8 cellular contexts compared by ENCODE assay signal in the genomic region with DNA sequence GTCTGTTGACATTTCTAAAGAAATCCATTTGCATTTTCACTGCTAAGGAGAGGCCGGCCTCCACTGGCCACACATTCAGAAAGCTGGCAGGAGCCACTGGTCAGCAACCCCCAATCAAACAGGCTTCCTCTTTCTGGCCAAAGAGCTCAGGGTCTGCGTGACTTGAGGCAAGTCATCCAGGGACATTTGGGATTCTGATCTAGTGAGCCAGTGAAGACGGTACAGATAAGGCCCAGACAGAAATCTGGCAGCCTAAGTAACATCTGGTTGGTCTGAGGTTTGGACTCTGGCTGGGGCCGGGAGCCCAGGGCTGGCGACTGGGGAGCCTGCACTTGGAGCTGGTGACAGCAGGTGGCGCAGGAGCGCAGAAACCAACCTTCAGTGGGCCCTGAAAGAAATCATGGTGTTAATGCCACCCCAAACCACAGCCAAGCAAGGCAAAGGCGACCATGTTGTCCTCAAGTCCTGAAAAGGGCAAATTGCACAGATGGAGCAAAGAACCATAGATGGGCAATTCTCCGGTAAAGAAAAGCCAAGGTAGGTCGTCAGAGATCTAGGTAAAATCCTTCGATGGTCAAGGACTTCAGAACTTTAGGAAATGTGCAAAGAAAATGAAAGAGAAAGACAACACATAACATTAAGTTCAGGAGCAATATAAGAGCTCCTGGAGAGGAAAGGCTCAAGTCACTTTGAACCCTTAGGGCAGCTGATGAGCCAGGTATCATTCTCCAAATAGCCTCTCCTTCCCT.
DNase-seq lines count a peak whose midpoint lies in the region; ATAC-seq and TF ChIP-seq lines count a peak whose summit lies in the region.

No MANE protein-coding gene starts in this region.

- H3K9me3 Mint-ChIP-seq in WTC11 (no peaks in the 10 kb centered on the region), natural killer cell (no peaks in the 10 kb centered on the region)

- H3K27me3 ChIP-seq in GM23248 (replicated peaks; ENCODE audit: insufficient read depth) (no peaks in the 10 kb centered on the region), Loucy (ENCODE audit: insufficient read depth, low read length, poor library complexity, severe bottlenecking) (no peaks in the 10 kb centered on the region), uterus (no peaks in the 10 kb centered on the region)

- H3K27ac ChIP-seq in GM23248 (peak overlapping the region; percentile 88), uterus (peak overlapping the region; percentile 30 to 58)

- H4K20me1 ChIP-seq in GM23248 (ENCODE audit: insufficient read depth) (no peaks in the 10 kb centered on the region), Loucy (ENCODE audit: insufficient read depth, low read length, poor library complexity, severe bottlenecking) (no peaks in the 10 kb centered on the region)

- H3K9me3 ChIP-seq in GM23248 (ENCODE audit: low read depth) (no peaks in the 10 kb centered on the region), Loucy (ENCODE audit: insufficient read depth, low read depth, low read length) (no peaks in the 10 kb centered on the region), uterus (no peaks in the 10 kb centered on the region)

- H3K79me2 ChIP-seq in GM23248 (ENCODE audit: insufficient read depth) = peaks cover 31% of the 10 kb centered on the region
- no peaks in the 10 kb centered on the region for H3K79me2 ChIP-seq in Loucy (ENCODE audit: insufficient read depth, low read length)

- H3K4me3 ChIP-seq in GM23248 (no peak overlapping the region), Loucy (ENCODE audit: low read length, poor library complexity, severe bottlenecking) (no peak overlapping the region), fibroblast of mammary gland (ENCODE audit: control insufficient read depth, low read depth, low read length) (no peak overlapping the region), uterus (no peak overlapping the region)

- 21 to 22% methylated on average over 11 of the region's 11 CpGs for WGBS in GM23248 (ENCODE audit: low coverage in 1 of 2, low lambda C conversion rate in 2 of 2, missing lambda C conversion rate in 2 of 2), 2 experiments

- no peak overlapping the region for H2AFZ ChIP-seq in GM23248
- H2AFZ ChIP-seq in Loucy (ENCODE audit: low read length) = peak overlapping the region; percentile 62; the same call in 1 of the 2 replicates

- H3K4me3 Mint-ChIP-seq in WTC11 = no peak overlapping the region
- H3K4me3 Mint-ChIP-seq in natural killer cell = no peak overlapping the region

- POLR2A ChIA-PET in WTC11 (lab: Charles Lee) = no interaction called here

- intact Hi-C loops in natural killer cell (cut with micrococcal nuclease) = loop anchor here (5.0 kb wide), 1 partner anchor 292 kb away; no protein-coding TSS in a partner anchor
- intact Hi-C loops in uterus (cut with DNase I; ENCODE audit: low total_unique reads) = loop anchor here (10.0 kb wide), 1 partner anchor 289 kb away; no protein-coding TSS in a partner anchor

- H3K27ac Mint-ChIP-seq in WTC11 = no peak overlapping the region
- H3K27ac Mint-ChIP-seq in natural killer cell = no peak overlapping the region

- H3K4me1 ChIP-seq in GM23248 (ENCODE audit: insufficient read depth) (peaks cover 43% of the 10 kb centered on the region), Loucy (ENCODE audit: insufficient read depth, low read length, poor library complexity, severe bottlenecking) (no peaks in the 10 kb centered on the region), uterus (no peaks in the 10 kb centered on the region)

- H3K4me2 ChIP-seq in GM23248 (ENCODE audit: unreplicated experiment) (peak overlapping the region; percentile 33), Loucy (ENCODE audit: low read depth, low read length, poor library complexity, severe bottlenecking) (peak overlapping the region; percentile 16)

- H3K9ac ChIP-seq in GM23248 (peak overlapping the region; percentile 63), Loucy (ENCODE audit: low read depth, low read length, poor library complexity, severe bottlenecking) (no peak overlapping the region)

- CTCF ChIA-PET in WTC11 (lab: Charles Lee) = interaction anchor here (0.5 to 3.6 kb wide), 18 partner anchors 8 to 887 kb away, joined by 3 to 32 read pairs (median 5); no protein-coding TSS in a partner anchor

- no peak for TF ChIP-seq POLR2A in uterus (IDR thresholded peaks at IDR 0.05)

- peaks cover 38% of the 10 kb centered on the region for H3K4me1 Mint-ChIP-seq in WTC11
- no peaks in the 10 kb centered on the region for H3K4me1 Mint-ChIP-seq in natural killer cell

- ATAC-seq in WTC11 (peak; percentile 96), natural killer cell (peak in 2 of 3 donors; percentile 51 to 66)

- no peaks in the 10 kb centered on the region for H3K9me2 ChIP-seq in GM23248 (ENCODE audit: insufficient read depth)
- H3K9me2 ChIP-seq in Loucy (replicated peaks; ENCODE audit: low read depth, low read length) = no peaks in the 10 kb centered on the region

- in situ Hi-C loops in GM23248 (cut with MboI) = loop anchor here (10.0 kb wide), 1 partner anchor 289 kb away; no protein-coding TSS in a partner anchor

- peaks cover 42% of the 10 kb centered on the region for H3F3A ChIP-seq in GM23248 (ENCODE audit: insufficient read depth)
- no peaks in the 10 kb centered on the region for H3F3A ChIP-seq in Loucy (ENCODE audit: low read depth)

- peak; percentile 39 for DNase-seq in NCI-H2029 (lab: John Stamatoyannopoulos, UW)
- no peak for DNase-seq in NCI-H2029 treated with DMSO at 0.1 percent for 48 hours (lab: John Stamatoyannopoulos, UW)
- peak; percentile 95 for DNase-seq in GM23248
- DNase-seq in WTC11 (ENCODE audit: low spot score) = peak; percentile 82
- DNase-seq in fibroblast of mammary gland (ENCODE audit: low read depth) = peak; percentile 94
- no peak for DNase-seq in natural killer cell
- DNase-seq in uterus = peak; percentile 63 to 82

- TF ChIP-seq CTCF in Loucy (conservative IDR thresholded peaks at IDR 0.05; ENCODE audit: low read length) = peak; percentile 97
- TF ChIP-seq CTCF in WTC11 (IDR thresholded peaks at IDR 0.05) = peak; percentile 80
- TF ChIP-seq CTCF in fibroblast of mammary gland (conservative IDR thresholded peaks at IDR 0.05; ENCODE audit: control insufficient read depth, insufficient read depth, low read depth, low read length) = peak; percentile 94
- TF ChIP-seq CTCF in natural killer cell (IDR thresholded peaks at IDR 0.05) = peak; percentile 55
- peak; percentile 74 to 90 (median 81) for TF ChIP-seq CTCF in uterus (IDR thresholded peaks at IDR 0.05)

- H3K36me3 Mint-ChIP-seq in WTC11 = no peaks in the 10 kb centered on the region
- no peaks in the 10 kb centered on the region for H3K36me3 Mint-ChIP-seq in natural killer cell

- H3K27me3 Mint-ChIP-seq in WTC11 (ENCODE audit: low read depth) (no peaks in the 10 kb centered on the region), natural killer cell (ENCODE audit: low read depth in 2 of 2) (peaks cover 5 to 12% of the 10 kb centered on the region in 2 donors)

- H3K36me3 ChIP-seq in GM23248 (ENCODE audit: low read depth) = no peaks in the 10 kb centered on the region
- no peaks in the 10 kb centered on the region for H3K36me3 ChIP-seq in Loucy (ENCODE audit: insufficient read depth, low read length)
- no peaks in the 10 kb centered on the region for H3K36me3 ChIP-seq in uterus

TF ChIP-seq in WTC11, 78 proteins besides CTCF, POLR2A, EP300 and RAD21:
- TF ChIP-seq, protein P1, sequence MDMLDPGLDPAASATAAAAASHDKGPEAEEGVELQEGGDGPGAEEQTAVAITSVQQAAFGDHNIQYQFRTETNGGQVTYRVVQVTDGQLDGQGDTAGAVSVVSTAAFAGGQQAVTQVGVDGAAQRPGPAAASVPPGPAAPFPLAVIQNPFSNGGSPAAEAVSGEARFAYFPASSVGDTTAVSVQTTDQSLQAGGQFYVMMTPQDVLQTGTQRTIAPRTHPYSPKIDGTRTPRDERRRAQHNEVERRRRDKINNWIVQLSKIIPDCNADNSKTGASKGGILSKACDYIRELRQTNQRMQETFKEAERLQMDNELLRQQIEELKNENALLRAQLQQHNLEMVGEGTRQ (CRISPR knock-in tag; IDR thresholded peaks at IDR 0.05) = no peak
- TF ChIP-seq ZNF232 (CRISPR knock-in tag; IDR thresholded peaks at IDR 0.05) = 0 out of 2 replicates have a peak, but pooled peaks have one; percentile 28

Comparison
In these comparisons a context has a peak if more than half of its experiments do, and no peak if none do; other contexts are left out.
1. DNase-seq: peak in NCI-H2029 (single experiment), GM23248 (single experiment), WTC11 (single experiment), fibroblast of mammary gland (single experiment) and uterus (2 of 2); none in NCI-H2029 treated with DMSO at 0.1 percent for 48 hours (single experiment) and natural killer cell (single experiment).
2. Peak in every context shown above with its lines, with median percentiles within 50 percentile points of each other: CTCF ChIP-seq.